In genomic region chr2:188766086-188766856, GRCh38 we compare ENCODE assay signal across 11 cellular contexts.
"Had no signal": no experiment of that assay in that cellular context is flagged by ENCODE, and none has a peak within 500 bp of the region (broad histone marks: within the 10 kb centered on the region; RNA-seq: fewer than 3 reads in every experiment).

No MANE protein-coding gene starts in this region.

- H3K27me3 Mint-ChIP-seq: activated CD4-positive, alpha-beta memory T cell treated with anti-CD3 and anti-CD28 coated beads for 36 hours; stimulated activated naive CD8-positive, alpha-beta T cell treated with anti-CD3 and anti-CD28 coated beads, Interleukin-15, Interleukin-2, amounts not matched to agents 100 ng/mL and 50 ng/mL, for 24 hours had no signal

- H3K36me3 Mint-ChIP-seq: activated CD4-positive, alpha-beta memory T cell treated with anti-CD3 and anti-CD28 coated beads for 36 hours; neural progenitor cell had no signal

- H3K27me3 ChIP-seq: hepatocyte, neural progenitor cell, pancreas, upper lobe of left lung had no signal

- H3K4me1 Mint-ChIP-seq: neural progenitor cell had no signal

- H3K9me3 Mint-ChIP-seq: activated CD4-positive, alpha-beta memory T cell treated with anti-CD3 and anti-CD28 coated beads for 36 hours; activated T-cell treated with anti-CD3 and anti-CD28 coated beads, Interleukin-2, amount 50 U/mL, for 4 hours; neural progenitor cell; stimulated activated naive CD8-positive, alpha-beta T cell treated with anti-CD3 and anti-CD28 coated beads, Interleukin-15, Interleukin-2, amounts not matched to agents 100 ng/mL and 50 ng/mL, for 24 hours; T-helper 2 cell treated with Interferon-gamma antibody and Interleukin-4, amounts not matched to agents 5 μg/mL and 100 μg/mL, for 36 hours had no signal

- H3K4me3 Mint-ChIP-seq: activated CD4-positive, alpha-beta memory T cell treated with anti-CD3 and anti-CD28 coated beads for 36 hours; activated T-cell treated with anti-CD3 and anti-CD28 coated beads, Interleukin-2, amount 50 U/mL, for 4 hours; neural progenitor cell; stimulated activated naive CD8-positive, alpha-beta T cell treated with anti-CD3 and anti-CD28 coated beads, Interleukin-15, Interleukin-2, amounts not matched to agents 100 ng/mL and 50 ng/mL, for 24 hours; T-helper 2 cell treated with Interferon-gamma antibody and Interleukin-4, amounts not matched to agents 5 μg/mL and 100 μg/mL, for 36 hours had no signal

- H3K4me1 ChIP-seq: neural progenitor cell, pancreas, upper lobe of left lung had no signal

- H3K4me2 ChIP-seq: hepatocyte, neural progenitor cell had no signal

- DNase-seq: activated CD4-positive, alpha-beta memory T cell treated with anti-CD3 and anti-CD28 coated beads for 36 hours; activated gamma-delta T cell treated with Interleukin-2 at 50 U/mL for 16 hours; activated T-cell treated with anti-CD3 and anti-CD28 coated beads, Interleukin-2, amount 50 U/mL, for 4 hours; left ventricle myocardium superior; pancreas; upper lobe of left lung had no signal

- H3K27ac Mint-ChIP-seq: activated CD4-positive, alpha-beta memory T cell treated with anti-CD3 and anti-CD28 coated beads for 36 hours; neural progenitor cell; stimulated activated naive CD8-positive, alpha-beta T cell treated with anti-CD3 and anti-CD28 coated beads, Interleukin-15, Interleukin-2, amounts not matched to agents 100 ng/mL and 50 ng/mL, for 24 hours; T-helper 2 cell treated with Interferon-gamma antibody and Interleukin-4, amounts not matched to agents 5 μg/mL and 100 μg/mL, for 36 hours had no signal

- H2AFZ ChIP-seq: hepatocyte, neural progenitor cell had no signal

- H3K4me3 ChIP-seq: hepatocyte, neural progenitor cell, pancreas, upper lobe of left lung had no signal

- ATAC-seq: activated T-cell treated with anti-CD3 and anti-CD28 coated beads, Interleukin-2, amount 50 U/mL, for 4 hours; esophagus mucosa; left ventricle myocardium superior; pancreas had no signal

- H3K9ac ChIP-seq: neural progenitor cell had no signal

- H3K36me3 ChIP-seq: neural progenitor cell, pancreas, upper lobe of left lung had no signal

- H3K27ac ChIP-seq: hepatocyte, neural progenitor cell, pancreas, upper lobe of left lung had no signal

- H3K79me2 ChIP-seq: hepatocyte had no signal

- H3K9me3 ChIP-seq: pancreas, upper lobe of left lung had no signal
